ENCODE assay signal across 1 cellular context in the genomic region with DNA sequence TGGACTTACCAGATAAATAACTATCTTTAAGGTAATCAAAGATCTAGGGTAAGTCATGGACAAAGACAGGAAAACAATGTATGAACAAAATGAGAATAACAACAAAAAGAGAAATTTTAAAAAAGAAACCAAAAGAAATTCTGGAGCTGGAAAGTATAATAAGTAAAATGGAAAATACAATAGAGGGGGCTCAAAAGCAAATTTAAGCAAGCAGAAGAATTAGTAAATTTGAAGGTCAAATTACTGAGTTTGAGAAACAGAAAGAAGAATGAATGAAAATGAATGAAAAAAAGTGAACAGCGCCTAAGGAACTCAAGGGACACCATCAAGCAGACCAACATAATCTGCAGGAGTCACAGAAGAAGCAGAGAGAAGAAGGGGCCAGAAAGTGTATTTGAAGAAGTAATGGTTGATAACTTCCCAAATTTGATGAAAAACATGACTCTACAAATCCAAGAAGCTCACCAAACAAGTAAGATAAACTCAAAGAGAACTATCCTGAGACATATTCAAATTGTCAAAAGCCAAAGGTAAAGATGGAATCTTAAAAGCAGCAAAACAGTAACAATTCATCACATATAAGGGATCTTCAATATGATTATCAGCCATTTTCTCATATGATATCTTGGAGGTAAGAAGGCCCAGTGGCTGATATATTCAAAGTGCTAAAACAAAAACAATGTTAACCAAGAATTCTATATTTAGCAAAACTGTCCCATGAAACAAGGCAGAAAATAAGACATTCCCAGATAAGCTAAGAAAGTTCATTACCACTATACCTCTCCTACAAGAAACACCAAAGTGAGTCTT.
TF ChIP-seq lines count a peak whose summit lies in the region.

No MANE protein-coding gene starts in this region.

TF ChIP-seq in K562, 482 proteins besides CTCF, POLR2A, EP300 and RAD21:
- TF ChIP-seq, protein P1, sequence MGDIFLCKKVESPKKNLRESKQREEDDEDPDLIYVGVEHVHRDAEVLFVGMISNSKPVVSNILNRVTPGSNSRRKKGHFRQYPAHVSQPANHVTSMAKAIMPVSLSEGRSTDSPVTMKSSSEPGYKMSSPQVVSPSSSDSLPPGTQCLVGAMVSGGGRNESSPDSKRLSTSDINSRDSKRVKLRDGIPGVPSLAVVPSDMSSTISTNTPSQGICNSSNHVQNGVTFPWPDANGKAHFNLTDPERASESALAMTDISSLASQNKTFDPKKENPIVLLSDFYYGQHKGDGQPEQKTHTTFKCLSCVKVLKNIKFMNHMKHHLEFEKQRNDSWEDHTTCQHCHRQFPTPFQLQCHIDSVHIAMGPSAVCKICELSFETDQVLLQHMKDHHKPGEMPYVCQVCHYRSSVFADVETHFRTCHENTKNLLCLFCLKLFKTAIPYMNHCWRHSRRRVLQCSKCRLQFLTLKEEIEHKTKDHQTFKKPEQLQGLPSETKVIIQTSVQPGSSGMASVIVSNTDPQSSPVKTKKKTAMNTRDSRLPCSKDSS (IDR thresholded peaks at IDR 0.05; ENCODE audit: low read depth, partially characterized antibody), result peak; percentile 62
- TF ChIP-seq TRIM28 (IDR thresholded peaks at IDR 0.05), result peak; percentile 63; the same call in 1 of the 2 replicates
- no peak for TF ChIP-seq TEAD2 (tag; IDR thresholded peaks at IDR 0.05)
- TF ChIP-seq, protein P2, sequence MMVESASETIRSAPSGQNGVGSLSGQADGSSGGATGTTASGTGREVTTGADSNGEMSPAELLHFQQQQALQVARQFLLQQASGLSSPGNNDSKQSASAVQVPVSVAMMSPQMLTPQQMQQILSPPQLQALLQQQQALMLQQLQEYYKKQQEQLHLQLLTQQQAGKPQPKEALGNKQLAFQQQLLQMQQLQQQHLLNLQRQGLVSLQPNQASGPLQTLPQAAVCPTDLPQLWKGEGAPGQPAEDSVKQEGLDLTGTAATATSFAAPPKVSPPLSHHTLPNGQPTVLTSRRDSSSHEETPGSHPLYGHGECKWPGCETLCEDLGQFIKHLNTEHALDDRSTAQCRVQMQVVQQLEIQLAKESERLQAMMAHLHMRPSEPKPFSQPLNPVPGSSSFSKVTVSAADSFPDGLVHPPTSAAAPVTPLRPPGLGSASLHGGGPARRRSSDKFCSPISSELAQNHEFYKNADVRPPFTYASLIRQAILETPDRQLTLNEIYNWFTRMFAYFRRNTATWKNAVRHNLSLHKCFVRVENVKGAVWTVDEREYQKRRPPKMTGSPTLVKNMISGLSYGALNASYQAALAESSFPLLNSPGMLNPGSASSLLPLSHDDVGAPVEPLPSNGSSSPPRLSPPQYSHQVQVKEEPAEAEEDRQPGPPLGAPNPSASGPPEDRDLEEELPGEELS (CRISPR knock-in tag; IDR thresholded peaks at IDR 0.05; ENCODE audit: borderline replicate concordance), result no peak
- TF ChIP-seq SRSF9 (IDR thresholded peaks at IDR 0.05; ENCODE audit: borderline replicate concordance, low read depth, low read length), result no peak
